In the genomic region with DNA sequence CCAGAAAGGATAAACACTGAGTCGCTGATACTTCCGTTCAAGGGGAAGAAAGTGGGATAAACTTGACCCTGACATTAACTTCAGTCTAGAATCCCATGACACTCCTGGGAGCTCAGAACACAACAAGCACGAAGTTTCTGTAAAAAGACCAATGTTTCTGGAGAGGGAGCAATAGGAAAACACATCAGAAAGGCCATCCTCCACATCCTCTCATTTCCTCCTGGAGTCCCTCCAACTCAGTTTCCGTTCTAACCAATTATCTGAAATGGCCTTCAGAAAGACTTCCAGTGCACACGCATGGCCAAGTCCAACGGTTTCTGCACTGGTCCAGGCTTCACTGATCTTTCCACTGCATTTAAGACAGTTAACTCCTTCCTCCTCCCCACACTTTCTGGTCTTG, we compare ENCODE assay signal across 1 cellular context.
TF ChIP-seq lines count a peak whose summit lies in the region.

No MANE protein-coding gene starts in this region.

TF ChIP-seq in K562, 482 proteins besides CTCF, POLR2A, EP300 and RAD21 (continued from another document):
- TF ChIP-seq, protein P1, sequence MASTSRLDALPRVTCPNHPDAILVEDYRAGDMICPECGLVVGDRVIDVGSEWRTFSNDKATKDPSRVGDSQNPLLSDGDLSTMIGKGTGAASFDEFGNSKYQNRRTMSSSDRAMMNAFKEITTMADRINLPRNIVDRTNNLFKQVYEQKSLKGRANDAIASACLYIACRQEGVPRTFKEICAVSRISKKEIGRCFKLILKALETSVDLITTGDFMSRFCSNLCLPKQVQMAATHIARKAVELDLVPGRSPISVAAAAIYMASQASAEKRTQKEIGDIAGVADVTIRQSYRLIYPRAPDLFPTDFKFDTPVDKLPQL (IDR thresholded peaks at IDR 0.05; ENCODE audit: extremely low read depth, insufficient read length) = no peak
- TF ChIP-seq ILK (tag; IDR thresholded peaks at IDR 0.05; ENCODE audit: borderline replicate concordance, low read depth) = no peak
- no peak for TF ChIP-seq ZNF311 (CRISPR knock-in tag; IDR thresholded peaks at IDR 0.05)
- no peak for TF ChIP-seq ETV6 (IDR thresholded peaks at IDR 0.05; ENCODE audit: borderline replicate concordance in 1 of 2, low read depth in 2 of 2, low read length in 1 of 2)
- TF ChIP-seq ETV6 (CRISPR knock-in tag; IDR thresholded peaks at IDR 0.05; ENCODE audit: borderline replicate concordance) = no peak
- TF ChIP-seq, protein P2, sequence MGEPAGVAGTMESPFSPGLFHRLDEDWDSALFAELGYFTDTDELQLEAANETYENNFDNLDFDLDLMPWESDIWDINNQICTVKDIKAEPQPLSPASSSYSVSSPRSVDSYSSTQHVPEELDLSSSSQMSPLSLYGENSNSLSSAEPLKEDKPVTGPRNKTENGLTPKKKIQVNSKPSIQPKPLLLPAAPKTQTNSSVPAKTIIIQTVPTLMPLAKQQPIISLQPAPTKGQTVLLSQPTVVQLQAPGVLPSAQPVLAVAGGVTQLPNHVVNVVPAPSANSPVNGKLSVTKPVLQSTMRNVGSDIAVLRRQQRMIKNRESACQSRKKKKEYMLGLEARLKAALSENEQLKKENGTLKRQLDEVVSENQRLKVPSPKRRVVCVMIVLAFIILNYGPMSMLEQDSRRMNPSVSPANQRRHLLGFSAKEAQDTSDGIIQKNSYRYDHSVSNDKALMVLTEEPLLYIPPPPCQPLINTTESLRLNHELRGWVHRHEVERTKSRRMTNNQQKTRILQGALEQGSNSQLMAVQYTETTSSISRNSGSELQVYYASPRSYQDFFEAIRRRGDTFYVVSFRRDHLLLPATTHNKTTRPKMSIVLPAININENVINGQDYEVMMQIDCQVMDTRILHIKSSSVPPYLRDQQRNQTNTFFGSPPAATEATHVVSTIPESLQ (CRISPR knock-in tag; IDR thresholded peaks at IDR 0.05) = no peak
- TF ChIP-seq NFYB (IDR thresholded peaks at IDR 0.05; ENCODE audit: extremely low read depth, insufficient read length) = no peak
